ENCODE assay signal across 8 cellular contexts in genomic region chr9:83706703-83707517, GRCh38. TPM values are rescaled to one million over a fixed set of nuclear protein-coding genes. Genes with fewer than 3 reads are reported as not detected.
A peak's percentile ranks its signal among the peaks of the same experiment; 100 is the strongest.
DNase-seq lines count a peak whose midpoint lies in the region; ATAC-seq and TF ChIP-seq lines count a peak whose summit lies in the region.

No MANE protein-coding gene starts in this region.

- H3K27ac Mint-ChIP-seq in activated naive CD8-positive, alpha-beta T cell treated with anti-CD3 and anti-CD28 coated beads, Interleukin-2, amount 10 ng/mL, durations not matched to agents 7 days and 5 days: peak overlapping the region; percentile 100

- H3K9me3 Mint-ChIP-seq in activated naive CD8-positive, alpha-beta T cell treated with anti-CD3 and anti-CD28 coated beads, Interleukin-2, amount 10 ng/mL, durations not matched to agents 7 days and 5 days: no peaks in the 10 kb centered on the region

- peak; percentile 21 for ATAC-seq in GM19324 (IDR thresholded peaks at IDR 0.05; ENCODE audit: low FRiP score, unreplicated experiment)
- ATAC-seq in HG03439 (IDR thresholded peaks at IDR 0.05; ENCODE audit: unreplicated experiment): peak; percentile 14
- ATAC-seq in activated naive CD8-positive, alpha-beta T cell treated with anti-CD3 and anti-CD28 coated beads, Interleukin-2, amount 10 ng/mL, durations not matched to agents 7 days and 5 days (ENCODE audit: low read depth): peak; percentile 40

- no peaks in the 10 kb centered on the region for H3F3A ChIP-seq in SK-N-SH (replicated peaks; ENCODE audit: insufficient read depth)

- H3K4me3 ChIP-seq in BE2C (ENCODE audit: low read depth, low read length) (peak overlapping the region; percentile 90), SK-N-SH (ENCODE audit: low read depth in 2 of 2, low read length in 1 of 2) (peak overlapping the region; percentile 81 to 95), sigmoid colon (peak overlapping the region; percentile 83 to 97 (median 86))

- peak overlapping the region; percentile 98 to 99 for H3K27ac ChIP-seq in SK-N-SH (ENCODE audit: low read depth in 2 of 2, low read length in 1 of 2)
- peak overlapping the region; percentile 94 to 100 (median 98) for H3K27ac ChIP-seq in sigmoid colon

- 3% methylated on average over 26 of the region's 42 CpGs for WGBS in SK-N-SH (ENCODE audit: low lambda C conversion rate)
- 0% methylated on average over 42 of the region's 42 CpGs for WGBS in sigmoid colon, 2 donors

- peaks cover 6% of the 10 kb centered on the region for H3K36me3 ChIP-seq in BE2C
- peaks cover 2 to 10% of the 10 kb centered on the region in 2 experiments for H3K36me3 ChIP-seq in SK-N-SH (replicated peaks in 1 of 2; ENCODE audit: control insufficient read depth in 1 of 2, insufficient read depth in 2 of 2, low read length in 1 of 2)
- no peaks in the 10 kb centered on the region for H3K36me3 ChIP-seq in sigmoid colon

- H3K4me1 Mint-ChIP-seq in activated naive CD8-positive, alpha-beta T cell treated with anti-CD3 and anti-CD28 coated beads, Interleukin-2, amount 10 ng/mL, durations not matched to agents 7 days and 5 days: peaks cover 34% of the 10 kb centered on the region

- TF ChIP-seq EP300 in SK-N-SH (IDR thresholded peaks at IDR 0.05; ENCODE audit: borderline replicate concordance in 1 of 2, low read depth in 1 of 2, low read length in 1 of 2) (no peak), sigmoid colon (IDR thresholded peaks at IDR 0.05) (no peak)

- TF ChIP-seq POLR2A in sigmoid colon (IDR thresholded peaks at IDR 0.05): no peak

- TF ChIP-seq RAD21 in SK-N-SH (IDR thresholded peaks at IDR 0.05; ENCODE audit: low read length): no peak

- peak overlapping the region; percentile 90 for H3K4me3 Mint-ChIP-seq in activated naive CD8-positive, alpha-beta T cell treated with anti-CD3 and anti-CD28 coated beads, Interleukin-2, amount 10 ng/mL, durations not matched to agents 7 days and 5 days

- no peaks in the 10 kb centered on the region for H3K27me3 Mint-ChIP-seq in activated naive CD8-positive, alpha-beta T cell treated with anti-CD3 and anti-CD28 coated beads, Interleukin-2, amount 10 ng/mL, durations not matched to agents 7 days and 5 days

- peak overlapping the region; percentile 25; the same call in 1 of the 2 replicates for H2AFZ ChIP-seq in SK-N-SH (ENCODE audit: low read depth)

- H3K9ac ChIP-seq in SK-N-SH: peak overlapping the region; percentile 95

- no peak for TF ChIP-seq CTCF in BE2C (IDR thresholded peaks at IDR 0.05; ENCODE audit: low read depth, low read length)
- no peak for TF ChIP-seq CTCF in SK-N-SH (IDR thresholded peaks at IDR 0.05)
- TF ChIP-seq CTCF in sigmoid colon (IDR thresholded peaks at IDR 0.05): no peak

- peaks cover 15% of the 10 kb centered on the region for H3K36me3 Mint-ChIP-seq in activated naive CD8-positive, alpha-beta T cell treated with anti-CD3 and anti-CD28 coated beads, Interleukin-2, amount 10 ng/mL, durations not matched to agents 7 days and 5 days

- peaks cover 48% of the 10 kb centered on the region for H4K20me1 ChIP-seq in SK-N-SH (ENCODE audit: insufficient read depth)

- H3K79me2 ChIP-seq in SK-N-SH (ENCODE audit: insufficient read depth): peaks cover 64% of the 10 kb centered on the region

- H3K4me1 ChIP-seq in BE2C (no peaks in the 10 kb centered on the region), SK-N-SH (ENCODE audit: control insufficient read depth in 1 of 2, insufficient read depth in 2 of 2, low read depth in 1 of 2, low read length in 1 of 2) (peaks cover 0 to 2% of the 10 kb centered on the region in 2 experiments; a peak in 2 of 4 replicates), sigmoid colon (peaks cover 0 to 36% (median 23%) of the 10 kb centered on the region in 4 donors)

- peak; percentile 66 for DNase-seq in BE2C
- DNase-seq in SK-N-SH: peak; percentile 72
- DNase-seq in activated naive CD8-positive, alpha-beta T cell treated with anti-CD3 and anti-CD28 coated beads, Interleukin-2, amount 10 ng/mL, durations not matched to agents 7 days and 5 days: peak; percentile 82
- DNase-seq in hepatic stellate cell (ENCODE audit: low spot score): peak; percentile 9
- DNase-seq in sigmoid colon: peak; percentile 71
- no peak for DNase-seq in NCI-H2107 (lab: John Stamatoyannopoulos, UW)

- H3K9me2 ChIP-seq in SK-N-SH: no peaks in the 10 kb centered on the region

- H3K9me3 ChIP-seq in BE2C: no peaks in the 10 kb centered on the region
- H3K9me3 ChIP-seq in SK-N-SH: no peaks in the 10 kb centered on the region; the same call in 1 of the 2 replicates
- H3K9me3 ChIP-seq in sigmoid colon: no peaks in the 10 kb centered on the region

- intact Hi-C loops in sigmoid colon (cut with DNase I): loop anchor here (2.0 to 10.0 kb wide), 4 partner anchors 55 to 270 kb away; partner anchors contain the start of genes IDNK and KIF27

- H3K27me3 ChIP-seq in BE2C (no peaks in the 10 kb centered on the region), SK-N-SH (ENCODE audit: insufficient read depth) (no peaks in the 10 kb centered on the region), sigmoid colon (no peaks in the 10 kb centered on the region)

- peak overlapping the region; percentile 86 for H3K4me2 ChIP-seq in SK-N-SH

- CTCF ChIA-PET in SK-N-SH (lab: Yijun Ruan, JAX): interaction anchor here (0.9 to 1.8 kb wide), 3 partner anchors 8 to 96 kb away, joined by 3 to 7 read pairs (median 6); no protein-coding TSS in a partner anchor

- POLR2A ChIA-PET in SK-N-SH (lab: Yijun Ruan, JAX): interaction anchor here (1.0 to 2.1 kb wide), 5 partner anchors 8 to 322 kb away, joined by 3 to 9 read pairs (median 5); partner anchors contain the start of gene IDNK
- POLR2A ChIA-PET in activated naive CD8-positive, alpha-beta T cell treated with anti-CD3 and anti-CD28 coated beads, Interleukin-2, amount 10 ng/mL, durations not matched to agents 7 days and 5 days (lab: Charles Lee): interaction anchor here (0.7 to 3.2 kb wide), 11 partner anchors 8 to 589 kb away, joined by 3 to 45 read pairs (median 7); partner anchors contain the start of genes HNRNPK, IDNK, KIF27 and RMI1

TF ChIP-seq in SK-N-SH, 30 proteins besides CTCF, POLR2A, EP300 and RAD21:
- TF ChIP-seq, protein P1, sequence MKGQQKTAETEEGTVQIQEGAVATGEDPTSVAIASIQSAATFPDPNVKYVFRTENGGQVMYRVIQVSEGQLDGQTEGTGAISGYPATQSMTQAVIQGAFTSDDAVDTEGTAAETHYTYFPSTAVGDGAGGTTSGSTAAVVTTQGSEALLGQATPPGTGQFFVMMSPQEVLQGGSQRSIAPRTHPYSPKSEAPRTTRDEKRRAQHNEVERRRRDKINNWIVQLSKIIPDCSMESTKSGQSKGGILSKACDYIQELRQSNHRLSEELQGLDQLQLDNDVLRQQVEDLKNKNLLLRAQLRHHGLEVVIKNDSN (IDR thresholded peaks at IDR 0.05; ENCODE audit: borderline replicate concordance, low read depth): no peak
- TF ChIP-seq ELF1 (IDR thresholded peaks at IDR 0.05) (no peak; the same call in 1 of the 2 replicates), CHD2 (IDR thresholded peaks at IDR 0.05; ENCODE audit: low read length, partially characterized antibody) (no peak), TCF12 (IDR thresholded peaks at IDR 0.05) (no peak), SIN3A (IDR thresholded peaks at IDR 0.05; ENCODE audit: borderline replicate concordance, low read depth, low read length) (no peak)
- TF ChIP-seq, protein P2, sequence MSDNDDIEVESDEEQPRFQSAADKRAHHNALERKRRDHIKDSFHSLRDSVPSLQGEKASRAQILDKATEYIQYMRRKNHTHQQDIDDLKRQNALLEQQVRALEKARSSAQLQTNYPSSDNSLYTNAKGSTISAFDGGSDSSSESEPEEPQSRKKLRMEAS (IDR thresholded peaks at IDR 0.05; ENCODE audit: low read depth): no peak

RNA-seq across cellular contexts. Expression of gene UBQLN1, which starts 0.8 kb away (rescaled TPM):
- polyA plus RNA-seq in BE2C (2012; ENCODE audit: insufficient read depth, insufficient read length, low read depth): 85.3 TPM
- 60.3 and 83.3 TPM in 2 replicates for polyA plus RNA-seq in SK-N-SH (2012; rRNA removed)
- 73.5 and 80.4 TPM in 2 replicates for polyA plus RNA-seq in SK-N-SH (2012; cell fraction: cytosol; rRNA removed)
- 32.4 and 64.5 TPM in 2 replicates for polyA plus RNA-seq in SK-N-SH (2012; cell fraction: nucleus; rRNA removed)
- total RNA-seq in activated naive CD8-positive, alpha-beta T cell treated with anti-CD3 and anti-CD28 coated beads, Interleukin-2, amount 10 ng/mL, durations not matched to agents 7 days and 5 days: 100 to 1,000 TPM in 1 of 2 experiments, 10 to 100 TPM in 1; 87.9 to 108 TPM
- 100 to 1,000 TPM in 3 of 4 donors, 10 to 100 TPM in 1; 96.1 to 113 (median 105) TPM for total RNA-seq in sigmoid colon
- polyA plus RNA-seq in sigmoid colon: 10 to 100 TPM; 33.0 to 46.5 (median 40.2) TPM
